Comparison of ENCODE assay signal across 18 cellular contexts in genomic region chr6:7604003-7604402, GRCh38. TPM values are rescaled to one million over a fixed set of nuclear protein-coding genes. Genes with fewer than 3 reads are reported as not detected.
DNase-seq lines count a peak whose midpoint lies in the region; ATAC-seq lines count a peak whose summit lies in the region.
"Had no signal": no experiment of that assay in that cellular context is flagged by ENCODE, and none has a peak within 500 bp of the region (broad histone marks: within the 10 kb centered on the region; RNA-seq: fewer than 3 reads in every experiment).

No MANE protein-coding gene starts in this region.

- no peaks in the 10 kb centered on the region for H3K4me1 ChIP-seq in CD8-positive, alpha-beta memory T cell (ENCODE audit: insufficient read depth, low read length)
- no peaks in the 10 kb centered on the region for H3K4me1 ChIP-seq in naive thymus-derived CD4-positive, alpha-beta T cell (ENCODE audit: control insufficient read depth in 2 of 2, insufficient read depth in 2 of 2, low read length in 2 of 2)

- H3K9me3 ChIP-seq in CD8-positive, alpha-beta memory T cell (ENCODE audit: low read length): no peaks in the 10 kb centered on the region
- no peaks in the 10 kb centered on the region for H3K9me3 ChIP-seq in naive thymus-derived CD4-positive, alpha-beta T cell (ENCODE audit: control insufficient read depth in 2 of 3, low read length in 3 of 3)

- peaks cover 55% of the 10 kb centered on the region for H3K36me3 ChIP-seq in CD8-positive, alpha-beta memory T cell (ENCODE audit: insufficient read depth, low read length)
- peaks cover 29 to 76% (median 32%) of the 10 kb centered on the region in 3 experiments for H3K36me3 ChIP-seq in naive thymus-derived CD4-positive, alpha-beta T cell (ENCODE audit: control insufficient read depth in 2 of 3, insufficient read depth in 3 of 3, low read length in 3 of 3)

- peaks cover 0 to 1% of the 10 kb centered on the region in 2 donors for H3K27me3 Mint-ChIP-seq in CD8-positive, alpha-beta memory T cell
- no peaks in the 10 kb centered on the region for H3K27me3 Mint-ChIP-seq in naive thymus-derived CD4-positive, alpha-beta T cell
- H3K27me3 Mint-ChIP-seq: central memory CD8-positive, alpha-beta T cell had no signal

- ATAC-seq in HG03064 (IDR thresholded peaks at IDR 0.05; ENCODE audit: low read depth, unreplicated experiment): peak; percentile 21
- ATAC-seq in naive thymus-derived CD4-positive, alpha-beta T cell: no peak
- no peak for ATAC-seq in HG02981 (IDR thresholded peaks at IDR 0.05; ENCODE audit: unreplicated experiment)
- ATAC-seq: esophagus mucosa had no signal

- DNase-seq in CD8-positive, alpha-beta memory T cell: no peak
- peak; percentile 22 for DNase-seq in astrocyte of the hippocampus (ENCODE audit: low read depth, low spot score)
- DNase-seq in naive thymus-derived CD4-positive, alpha-beta T cell: no peak
- no peak for DNase-seq in T-helper 2 cell
- DNase-seq in cerebellum (ENCODE audit: low spot score): no peak
- DNase-seq in effector CD4-positive, alpha-beta T cell: no peak
- DNase-seq: activated CD4-positive, alpha-beta T cell treated with anti-CD3 and anti-CD28 coated beads for 4 hours; COR-L47; GOT3; midbrain; NCI-H187; SHP77; stimulated activated CD4-positive, alpha-beta T cell treated with anti-CD3 and anti-CD28 coated beads, Interleukin-4, amount 100 ng/mL, for 4 hours had no signal

- H3K4me1 Mint-ChIP-seq in CD8-positive, alpha-beta memory T cell: peaks cover 2 to 5% (median 4%) of the 10 kb centered on the region in 3 donors
- H3K4me1 Mint-ChIP-seq in naive thymus-derived CD4-positive, alpha-beta T cell: peaks cover 0 to 19% (median 0%) of the 10 kb centered on the region in 7 donors

- POLR2A ChIA-PET in CD8-positive, alpha-beta memory T cell (lab: Charles Lee): no interaction called here
- POLR2A ChIA-PET in naive thymus-derived CD4-positive, alpha-beta T cell (lab: Charles Lee): interaction anchor here (0.5 kb wide), 1 partner anchor 202 kb away, joined by 3 read pairs; no protein-coding TSS in a partner anchor

- peaks cover 13 to 89% (median 28%) of the 10 kb centered on the region in 3 donors for H3K36me3 Mint-ChIP-seq in CD8-positive, alpha-beta memory T cell
- peaks cover 21 to 55% (median 31%) of the 10 kb centered on the region in 5 donors for H3K36me3 Mint-ChIP-seq in naive thymus-derived CD4-positive, alpha-beta T cell

- H3K9me3 Mint-ChIP-seq in CD8-positive, alpha-beta memory T cell: no peaks in the 10 kb centered on the region
- H3K9me3 Mint-ChIP-seq in naive thymus-derived CD4-positive, alpha-beta T cell: no peaks in the 10 kb centered on the region
- H3K9me3 Mint-ChIP-seq: central memory CD8-positive, alpha-beta T cell had no signal

- H3K4me3 Mint-ChIP-seq in CD8-positive, alpha-beta memory T cell: no peak overlapping the region
- H3K4me3 Mint-ChIP-seq in naive thymus-derived CD4-positive, alpha-beta T cell: no peak overlapping the region
- H3K4me3 Mint-ChIP-seq: central memory CD8-positive, alpha-beta T cell had no signal

- intact Hi-C loops in naive thymus-derived CD4-positive, alpha-beta T cell (cut with micrococcal nuclease): no loop called here

- H3K4me3 ChIP-seq in CD8-positive, alpha-beta memory T cell (ENCODE audit: low read length): no peak overlapping the region
- no peak overlapping the region for H3K4me3 ChIP-seq in naive thymus-derived CD4-positive, alpha-beta T cell (ENCODE audit: low read length)

- H3K27ac ChIP-seq in CD8-positive, alpha-beta memory T cell (ENCODE audit: low read depth, low read length): no peak overlapping the region
- H3K27ac ChIP-seq in naive thymus-derived CD4-positive, alpha-beta T cell (ENCODE audit: low read depth, low read length): no peak overlapping the region
- H3K27ac ChIP-seq: KMS-11 had no signal

- peak overlapping the region in 5 of 8 donors; percentile 4 to 69 (median 33) for H3K27ac Mint-ChIP-seq in CD8-positive, alpha-beta memory T cell
- peak overlapping the region in 6 of 9 donors; percentile 13 to 93 (median 64) for H3K27ac Mint-ChIP-seq in naive thymus-derived CD4-positive, alpha-beta T cell

- no peaks in the 10 kb centered on the region for H3K27me3 ChIP-seq in CD8-positive, alpha-beta memory T cell (ENCODE audit: insufficient read depth, low read length, poor library complexity, severe bottlenecking)
- H3K27me3 ChIP-seq in naive thymus-derived CD4-positive, alpha-beta T cell (ENCODE audit: control insufficient read depth in 2 of 2, insufficient read depth in 2 of 2, low read length in 2 of 2): no peaks in the 10 kb centered on the region

- CTCF ChIA-PET in CD8-positive, alpha-beta memory T cell (lab: Charles Lee): interaction anchor here (1.0 to 1.2 kb wide), 2 partner anchors 12 to 328 kb away, joined by 3 to 5 read pairs; no protein-coding TSS in a partner anchor
- CTCF ChIA-PET in naive thymus-derived CD4-positive, alpha-beta T cell (lab: Charles Lee): interaction anchor here (0.6 kb wide), 1 partner anchor 215 kb away, joined by 3 read pairs; no protein-coding TSS in a partner anchor

RNA-seq across cellular contexts. Expression of gene SNRNP48, which starts 14.0 kb away (rescaled TPM):
- 10 to 100 TPM; 14.6 to 15.0 TPM for total RNA-seq in CD8-positive, alpha-beta memory T cell
- 11.2 TPM for polyA plus RNA-seq in CD8-positive, alpha-beta memory T cell
- 10 to 100 TPM in 4 of 5 experiments, 1 to 10 TPM in 1; 8.6 to 30.4 (median 15.3) TPM for total RNA-seq in naive thymus-derived CD4-positive, alpha-beta T cell
- 10 to 100 TPM; 10.7 to 11.4 TPM for polyA plus RNA-seq in naive thymus-derived CD4-positive, alpha-beta T cell
- 21.5 TPM for total RNA-seq in cerebellum
